1 cellular context compared by ENCODE assay signal in the genomic region with DNA sequence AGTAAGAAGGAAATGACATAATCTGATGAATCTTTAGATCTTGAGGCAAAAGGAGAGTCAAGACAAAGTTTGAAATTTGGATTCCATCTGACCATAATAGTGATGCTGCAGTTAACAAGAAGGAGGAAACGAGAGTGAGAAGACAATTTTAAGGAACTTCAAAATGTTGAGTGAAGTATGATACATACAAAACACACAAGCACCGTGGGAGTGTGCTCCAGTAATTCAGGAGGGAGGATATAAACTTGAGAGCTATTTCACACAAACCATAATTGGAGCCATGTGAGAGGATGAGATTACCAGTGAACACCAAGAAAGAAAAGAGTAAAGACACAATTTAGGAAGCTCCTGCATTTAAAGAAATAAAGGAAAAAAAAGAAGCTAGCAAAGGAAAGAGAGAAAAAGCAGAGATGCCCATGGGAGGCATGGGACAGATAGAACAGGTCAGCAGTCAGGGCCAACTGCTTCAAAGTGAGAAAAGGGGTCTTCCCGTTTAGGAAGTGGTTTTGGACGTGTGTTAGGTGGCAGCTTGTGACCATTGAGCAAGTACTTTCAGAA.
A peak's percentile ranks its signal among the peaks of the same experiment; 100 is the strongest.
TF ChIP-seq lines count a peak whose summit lies in the region.

No MANE protein-coding gene starts in this region.

TF ChIP-seq in GM12878, 131 proteins besides CTCF, POLR2A, EP300 and RAD21 (continued from another document and continues in another):
- TF ChIP-seq, protein P1, sequence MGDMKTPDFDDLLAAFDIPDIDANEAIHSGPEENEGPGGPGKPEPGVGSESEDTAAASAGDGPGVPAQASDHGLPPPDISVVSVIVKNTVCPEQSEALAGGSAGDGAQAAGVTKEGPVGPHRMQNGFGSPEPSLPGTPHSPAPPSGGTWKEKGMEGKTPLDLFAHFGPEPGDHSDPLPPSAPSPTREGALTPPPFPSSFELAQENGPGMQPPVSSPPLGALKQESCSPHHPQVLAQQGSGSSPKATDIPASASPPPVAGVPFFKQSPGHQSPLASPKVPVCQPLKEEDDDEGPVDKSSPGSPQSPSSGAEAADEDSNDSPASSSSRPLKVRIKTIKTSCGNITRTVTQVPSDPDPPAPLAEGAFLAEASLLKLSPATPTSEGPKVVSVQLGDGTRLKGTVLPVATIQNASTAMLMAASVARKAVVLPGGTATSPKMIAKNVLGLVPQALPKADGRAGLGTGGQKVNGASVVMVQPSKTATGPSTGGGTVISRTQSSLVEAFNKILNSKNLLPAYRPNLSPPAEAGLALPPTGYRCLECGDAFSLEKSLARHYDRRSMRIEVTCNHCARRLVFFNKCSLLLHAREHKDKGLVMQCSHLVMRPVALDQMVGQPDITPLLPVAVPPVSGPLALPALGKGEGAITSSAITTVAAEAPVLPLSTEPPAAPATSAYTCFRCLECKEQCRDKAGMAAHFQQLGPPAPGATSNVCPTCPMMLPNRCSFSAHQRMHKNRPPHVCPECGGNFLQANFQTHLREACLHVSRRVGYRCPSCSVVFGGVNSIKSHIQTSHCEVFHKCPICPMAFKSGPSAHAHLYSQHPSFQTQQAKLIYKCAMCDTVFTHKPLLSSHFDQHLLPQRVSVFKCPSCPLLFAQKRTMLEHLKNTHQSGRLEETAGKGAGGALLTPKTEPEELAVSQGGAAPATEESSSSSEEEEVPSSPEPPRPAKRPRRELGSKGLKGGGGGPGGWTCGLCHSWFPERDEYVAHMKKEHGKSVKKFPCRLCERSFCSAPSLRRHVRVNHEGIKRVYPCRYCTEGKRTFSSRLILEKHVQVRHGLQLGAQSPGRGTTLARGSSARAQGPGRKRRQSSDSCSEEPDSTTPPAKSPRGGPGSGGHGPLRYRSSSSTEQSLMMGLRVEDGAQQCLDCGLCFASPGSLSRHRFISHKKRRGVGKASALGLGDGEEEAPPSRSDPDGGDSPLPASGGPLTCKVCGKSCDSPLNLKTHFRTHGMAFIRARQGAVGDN (IDR thresholded peaks at IDR 0.05), result 0 out of 2 replicates have a peak, but pooled peaks have one; percentile 14
- TF ChIP-seq GATAD2B (conservative IDR thresholded peaks at IDR 0.05; ENCODE audit: low read depth) (0 out of 2 replicates have a peak, but pooled peaks have one; percentile 37), BMI1 (IDR thresholded peaks at IDR 0.05; ENCODE audit: borderline replicate concordance) (no peak), IKZF2 (IDR thresholded peaks at IDR 0.05) (peak; percentile 67 to 69; a peak in 3 of 4 replicates), GABPA (IDR thresholded peaks at IDR 0.05; ENCODE audit: low read depth) (no peak), ETV6 (conservative IDR thresholded peaks at IDR 0.05 in 1 of 2, IDR thresholded peaks at IDR 0.05 in 1 of 2; ENCODE audit: borderline replicate concordance in 1 of 2, low read depth in 1 of 2) (peak in 1 of 2 experiments; percentile 60; a peak in 2 of 4 replicates), PAX5 (IDR thresholded peaks at IDR 0.05; ENCODE audit: borderline replicate concordance, low read depth, low read length) (no peak), RCOR1 (conservative IDR thresholded peaks at IDR 0.05; ENCODE audit: low read depth, low read length) (no peak), FOXM1 (IDR thresholded peaks at IDR 0.05; ENCODE audit: low read depth, low read length) (peak; percentile 36; the same call in 1 of the 2 replicates), ZNF24 (IDR thresholded peaks at IDR 0.05) (no peak), ZNF207 (IDR thresholded peaks at IDR 0.05; ENCODE audit: borderline replicate concordance) (no peak), SMAD1 (IDR thresholded peaks at IDR 0.05; ENCODE audit: low read depth, partially characterized antibody) (no peak), KAT2A (conservative IDR thresholded peaks at IDR 0.05; ENCODE audit: control insufficient read depth, low read depth, low read length) (no peak), SP1 (IDR thresholded peaks at IDR 0.05; ENCODE audit: low read depth, low read length) (no peak), PAX8 (IDR thresholded peaks at IDR 0.05) (no peak), ZBED1 (IDR thresholded peaks at IDR 0.05; ENCODE audit: borderline replicate concordance) (no peak), MEF2B (IDR thresholded peaks at IDR 0.05; ENCODE audit: partially characterized antibody, poor library complexity, severe bottlenecking) (peak; percentile 74), SREBF2 (IDR thresholded peaks at IDR 0.05; ENCODE audit: low read length) (no peak), JUND (IDR thresholded peaks at IDR 0.05; ENCODE audit: low read depth, low read length) (no peak), IKZF1 (conservative IDR thresholded peaks at IDR 0.05) (peak; percentile 63), TCF7 (IDR thresholded peaks at IDR 0.05; ENCODE audit: borderline replicate concordance) (no peak), SPI1 (IDR thresholded peaks at IDR 0.05; ENCODE audit: borderline replicate concordance, insufficient read depth, low read depth, low read length) (peak; percentile 23; the same call in 1 of the 2 replicates), CREM (IDR thresholded peaks at IDR 0.05; ENCODE audit: low read depth) (peak; percentile 26; the same call in 1 of the 2 replicates), CHD1 (IDR thresholded peaks at IDR 0.05; ENCODE audit: low read depth, low read length) (no peak), KDM1A (IDR thresholded peaks at IDR 0.05; ENCODE audit: borderline replicate concordance) (no peak), SMARCA5 (IDR thresholded peaks at IDR 0.05) (no peak), RUNX3 (IDR thresholded peaks at IDR 0.05; ENCODE audit: low read length) (peak; percentile 70), DPF2 (IDR thresholded peaks at IDR 0.05) (peak; percentile 60; the same call in 1 of the 2 replicates), NR2F1 (conservative IDR thresholded peaks at IDR 0.05) (0 out of 2 replicates have a peak, but pooled peaks have one; percentile 35), NBN (IDR thresholded peaks at IDR 0.05) (peak; percentile 80; the same call in 1 of the 2 replicates), ZNF622 (IDR thresholded peaks at IDR 0.05) (no peak), IRF4 (IDR thresholded peaks at IDR 0.05; ENCODE audit: low read depth, low read length) (no peak)
- TF ChIP-seq, protein P2, sequence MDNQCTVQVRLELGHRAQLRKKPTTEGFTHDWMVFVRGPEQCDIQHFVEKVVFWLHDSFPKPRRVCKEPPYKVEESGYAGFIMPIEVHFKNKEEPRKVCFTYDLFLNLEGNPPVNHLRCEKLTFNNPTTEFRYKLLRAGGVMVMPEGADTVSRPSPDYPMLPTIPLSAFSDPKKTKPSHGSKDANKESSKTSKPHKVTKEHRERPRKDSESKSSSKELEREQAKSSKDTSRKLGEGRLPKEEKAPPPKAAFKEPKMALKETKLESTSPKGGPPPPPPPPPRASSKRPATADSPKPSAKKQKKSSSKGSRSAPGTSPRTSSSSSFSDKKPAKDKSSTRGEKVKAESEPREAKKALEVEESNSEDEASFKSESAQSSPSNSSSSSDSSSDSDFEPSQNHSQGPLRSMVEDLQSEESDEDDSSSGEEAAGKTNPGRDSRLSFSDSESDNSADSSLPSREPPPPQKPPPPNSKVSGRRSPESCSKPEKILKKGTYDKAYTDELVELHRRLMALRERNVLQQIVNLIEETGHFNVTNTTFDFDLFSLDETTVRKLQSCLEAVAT (IDR thresholded peaks at IDR 0.05), result peak; percentile 57; the same call in 1 of the 2 replicates
- TF ChIP-seq, protein P3, sequence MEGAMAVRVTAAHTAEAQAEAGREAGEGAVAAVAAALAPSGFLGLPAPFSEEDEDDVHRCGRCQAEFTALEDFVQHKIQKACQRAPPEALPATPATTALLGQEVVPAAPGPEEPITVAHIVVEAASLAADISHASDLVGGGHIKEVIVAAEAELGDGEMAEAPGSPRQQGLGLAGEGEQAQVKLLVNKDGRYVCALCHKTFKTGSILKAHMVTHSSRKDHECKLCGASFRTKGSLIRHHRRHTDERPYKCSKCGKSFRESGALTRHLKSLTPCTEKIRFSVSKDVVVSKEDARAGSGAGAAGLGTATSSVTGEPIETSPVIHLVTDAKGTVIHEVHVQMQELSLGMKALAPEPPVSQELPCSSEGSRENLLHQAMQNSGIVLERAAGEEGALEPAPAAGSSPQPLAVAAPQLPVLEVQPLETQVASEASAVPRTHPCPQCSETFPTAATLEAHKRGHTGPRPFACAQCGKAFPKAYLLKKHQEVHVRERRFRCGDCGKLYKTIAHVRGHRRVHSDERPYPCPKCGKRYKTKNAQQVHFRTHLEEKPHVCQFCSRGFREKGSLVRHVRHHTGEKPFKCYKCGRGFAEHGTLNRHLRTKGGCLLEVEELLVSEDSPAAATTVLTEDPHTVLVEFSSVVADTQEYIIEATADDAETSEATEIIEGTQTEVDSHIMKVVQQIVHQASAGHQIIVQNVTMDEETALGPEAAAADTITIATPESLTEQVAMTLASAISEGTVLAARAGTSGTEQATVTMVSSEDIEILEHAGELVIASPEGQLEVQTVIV (IDR thresholded peaks at IDR 0.05; ENCODE audit: borderline replicate concordance, partially characterized antibody), result no peak
- TF ChIP-seq, protein P4, sequence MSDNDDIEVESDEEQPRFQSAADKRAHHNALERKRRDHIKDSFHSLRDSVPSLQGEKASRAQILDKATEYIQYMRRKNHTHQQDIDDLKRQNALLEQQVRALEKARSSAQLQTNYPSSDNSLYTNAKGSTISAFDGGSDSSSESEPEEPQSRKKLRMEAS (IDR thresholded peaks at IDR 0.05; ENCODE audit: low read depth, low read length), result no peak
- TF ChIP-seq, protein P5, sequence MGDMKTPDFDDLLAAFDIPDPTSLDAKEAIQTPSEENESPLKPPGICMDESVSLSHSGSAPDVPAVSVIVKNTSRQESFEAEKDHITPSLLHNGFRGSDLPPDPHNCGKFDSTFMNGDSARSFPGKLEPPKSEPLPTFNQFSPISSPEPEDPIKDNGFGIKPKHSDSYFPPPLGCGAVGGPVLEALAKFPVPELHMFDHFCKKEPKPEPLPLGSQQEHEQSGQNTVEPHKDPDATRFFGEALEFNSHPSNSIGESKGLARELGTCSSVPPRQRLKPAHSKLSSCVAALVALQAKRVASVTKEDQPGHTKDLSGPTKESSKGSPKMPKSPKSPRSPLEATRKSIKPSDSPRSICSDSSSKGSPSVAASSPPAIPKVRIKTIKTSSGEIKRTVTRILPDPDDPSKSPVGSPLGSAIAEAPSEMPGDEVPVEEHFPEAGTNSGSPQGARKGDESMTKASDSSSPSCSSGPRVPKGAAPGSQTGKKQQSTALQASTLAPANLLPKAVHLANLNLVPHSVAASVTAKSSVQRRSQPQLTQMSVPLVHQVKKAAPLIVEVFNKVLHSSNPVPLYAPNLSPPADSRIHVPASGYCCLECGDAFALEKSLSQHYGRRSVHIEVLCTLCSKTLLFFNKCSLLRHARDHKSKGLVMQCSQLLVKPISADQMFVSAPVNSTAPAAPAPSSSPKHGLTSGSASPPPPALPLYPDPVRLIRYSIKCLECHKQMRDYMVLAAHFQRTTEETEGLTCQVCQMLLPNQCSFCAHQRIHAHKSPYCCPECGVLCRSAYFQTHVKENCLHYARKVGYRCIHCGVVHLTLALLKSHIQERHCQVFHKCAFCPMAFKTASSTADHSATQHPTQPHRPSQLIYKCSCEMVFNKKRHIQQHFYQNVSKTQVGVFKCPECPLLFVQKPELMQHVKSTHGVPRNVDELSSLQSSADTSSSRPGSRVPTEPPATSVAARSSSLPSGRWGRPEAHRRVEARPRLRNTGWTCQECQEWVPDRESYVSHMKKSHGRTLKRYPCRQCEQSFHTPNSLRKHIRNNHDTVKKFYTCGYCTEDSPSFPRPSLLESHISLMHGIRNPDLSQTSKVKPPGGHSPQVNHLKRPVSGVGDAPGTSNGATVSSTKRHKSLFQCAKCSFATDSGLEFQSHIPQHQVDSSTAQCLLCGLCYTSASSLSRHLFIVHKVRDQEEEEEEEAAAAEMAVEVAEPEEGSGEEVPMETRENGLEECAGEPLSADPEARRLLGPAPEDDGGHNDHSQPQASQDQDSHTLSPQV (IDR thresholded peaks at IDR 0.05), result no peak
- TF ChIP-seq, protein P6, sequence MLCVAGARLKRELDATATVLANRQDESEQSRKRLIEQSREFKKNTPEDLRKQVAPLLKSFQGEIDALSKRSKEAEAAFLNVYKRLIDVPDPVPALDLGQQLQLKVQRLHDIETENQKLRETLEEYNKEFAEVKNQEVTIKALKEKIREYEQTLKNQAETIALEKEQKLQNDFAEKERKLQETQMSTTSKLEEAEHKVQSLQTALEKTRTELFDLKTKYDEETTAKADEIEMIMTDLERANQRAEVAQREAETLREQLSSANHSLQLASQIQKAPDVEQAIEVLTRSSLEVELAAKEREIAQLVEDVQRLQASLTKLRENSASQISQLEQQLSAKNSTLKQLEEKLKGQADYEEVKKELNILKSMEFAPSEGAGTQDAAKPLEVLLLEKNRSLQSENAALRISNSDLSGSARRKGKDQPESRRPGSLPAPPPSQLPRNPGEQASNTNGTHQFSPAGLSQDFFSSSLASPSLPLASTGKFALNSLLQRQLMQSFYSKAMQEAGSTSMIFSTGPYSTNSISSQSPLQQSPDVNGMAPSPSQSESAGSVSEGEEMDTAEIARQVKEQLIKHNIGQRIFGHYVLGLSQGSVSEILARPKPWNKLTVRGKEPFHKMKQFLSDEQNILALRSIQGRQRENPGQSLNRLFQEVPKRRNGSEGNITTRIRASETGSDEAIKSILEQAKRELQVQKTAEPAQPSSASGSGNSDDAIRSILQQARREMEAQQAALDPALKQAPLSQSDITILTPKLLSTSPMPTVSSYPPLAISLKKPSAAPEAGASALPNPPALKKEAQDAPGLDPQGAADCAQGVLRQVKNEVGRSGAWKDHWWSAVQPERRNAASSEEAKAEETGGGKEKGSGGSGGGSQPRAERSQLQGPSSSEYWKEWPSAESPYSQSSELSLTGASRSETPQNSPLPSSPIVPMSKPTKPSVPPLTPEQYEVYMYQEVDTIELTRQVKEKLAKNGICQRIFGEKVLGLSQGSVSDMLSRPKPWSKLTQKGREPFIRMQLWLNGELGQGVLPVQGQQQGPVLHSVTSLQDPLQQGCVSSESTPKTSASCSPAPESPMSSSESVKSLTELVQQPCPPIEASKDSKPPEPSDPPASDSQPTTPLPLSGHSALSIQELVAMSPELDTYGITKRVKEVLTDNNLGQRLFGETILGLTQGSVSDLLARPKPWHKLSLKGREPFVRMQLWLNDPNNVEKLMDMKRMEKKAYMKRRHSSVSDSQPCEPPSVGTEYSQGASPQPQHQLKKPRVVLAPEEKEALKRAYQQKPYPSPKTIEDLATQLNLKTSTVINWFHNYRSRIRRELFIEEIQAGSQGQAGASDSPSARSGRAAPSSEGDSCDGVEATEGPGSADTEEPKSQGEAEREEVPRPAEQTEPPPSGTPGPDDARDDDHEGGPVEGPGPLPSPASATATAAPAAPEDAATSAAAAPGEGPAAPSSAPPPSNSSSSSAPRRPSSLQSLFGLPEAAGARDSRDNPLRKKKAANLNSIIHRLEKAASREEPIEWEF (IDR thresholded peaks at IDR 0.05; ENCODE audit: insufficient replicate concordance, low read depth, low read length), result no peak
- TF ChIP-seq, protein P7, sequence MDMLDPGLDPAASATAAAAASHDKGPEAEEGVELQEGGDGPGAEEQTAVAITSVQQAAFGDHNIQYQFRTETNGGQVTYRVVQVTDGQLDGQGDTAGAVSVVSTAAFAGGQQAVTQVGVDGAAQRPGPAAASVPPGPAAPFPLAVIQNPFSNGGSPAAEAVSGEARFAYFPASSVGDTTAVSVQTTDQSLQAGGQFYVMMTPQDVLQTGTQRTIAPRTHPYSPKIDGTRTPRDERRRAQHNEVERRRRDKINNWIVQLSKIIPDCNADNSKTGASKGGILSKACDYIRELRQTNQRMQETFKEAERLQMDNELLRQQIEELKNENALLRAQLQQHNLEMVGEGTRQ (IDR thresholded peaks at IDR 0.05; ENCODE audit: borderline replicate concordance, low read depth, low read length), result no peak; the same call in 1 of the 2 replicates
